Comparison of ENCODE assay signal across 23 cellular contexts in genomic region chr2:65277118-65277517, GRCh38.
"Had no signal": no experiment of that assay in that cellular context is flagged by ENCODE, and none has a peak within 500 bp of the region (broad histone marks: within the 10 kb centered on the region; RNA-seq: fewer than 3 reads in every experiment).

No MANE protein-coding gene starts in this region.

- H3K27me3 ChIP-seq: esophagus squamous epithelium, gastroesophageal sphincter, sigmoid colon, upper lobe of left lung had no signal

- H3K27ac ChIP-seq: coronary artery, esophagus squamous epithelium, gastroesophageal sphincter, sigmoid colon, thoracic aorta, VCaP had no signal

- H3K27ac Mint-ChIP-seq: activated naive CD8-positive, alpha-beta T cell treated with anti-CD3 and anti-CD28 coated beads for 36 hours; activated T-helper 2 cell treated with anti-CD3 and anti-CD28 coated beads, Interferon-gamma antibody, Interleukin-2, Interleukin-4, amounts not matched to agents 10 μg/mL and 5 μg/mL and 100 μg/mL, durations not matched to agents 14 hours and 24 hours and 36 hours had no signal

- H3K9me3 Mint-ChIP-seq: activated naive CD8-positive, alpha-beta T cell treated with anti-CD3 and anti-CD28 coated beads for 36 hours; activated T-cell treated with anti-CD3 and anti-CD28 coated beads, Interleukin-2, amount 50 U/mL, for 4 hours; activated T-helper 2 cell treated with anti-CD3 and anti-CD28 coated beads, Interferon-gamma antibody, Interleukin-2, Interleukin-4, amounts not matched to agents 10 μg/mL and 5 μg/mL and 100 μg/mL, durations not matched to agents 14 hours and 24 hours and 36 hours; natural killer cell had no signal

- H3K27me3 Mint-ChIP-seq: activated naive CD8-positive, alpha-beta T cell treated with anti-CD3 and anti-CD28 coated beads for 36 hours had no signal

- H3K4me3 ChIP-seq: coronary artery, esophagus squamous epithelium, gastroesophageal sphincter, lower lobe of right lung, sigmoid colon, thoracic aorta, upper lobe of left lung had no signal

- H3K36me3 Mint-ChIP-seq: natural killer cell had no signal

- H3K4me3 Mint-ChIP-seq: activated naive CD8-positive, alpha-beta T cell treated with anti-CD3 and anti-CD28 coated beads for 36 hours; activated T-cell treated with anti-CD3 and anti-CD28 coated beads, Interleukin-2, amount 50 U/mL, for 4 hours; natural killer cell had no signal

- H3K9me3 ChIP-seq: esophagus squamous epithelium, gastroesophageal sphincter, lower lobe of right lung, sigmoid colon, thoracic aorta, upper lobe of left lung had no signal

- ATAC-seq: activated CD4-positive, CD25-positive, alpha-beta regulatory T cell treated with anti-CD3 and anti-CD28 coated beads, Interleukin-2, amount 50 U/mL, for 24 hours; activated T-cell treated with anti-CD3 and anti-CD28 coated beads, Interleukin-2, amount 50 U/mL, for 4 hours; gastroesophageal sphincter; natural killer cell had no signal

- DNase-seq: activated CD8-positive, alpha-beta memory T cell treated with anti-CD3 and anti-CD28 coated beads, Interleukin-2, amount 50 U/mL, for 48 hours; activated naive CD4-positive, alpha-beta T cell; activated naive CD8-positive, alpha-beta T cell treated with anti-CD3 and anti-CD28 coated beads for 36 hours; activated T-cell treated with anti-CD3 and anti-CD28 coated beads, Interleukin-2, amount 50 U/mL, for 4 hours; amniotic stem cell; cerebellar nuclear complex; esophagus squamous epithelium; head of caudate nucleus; natural killer cell; nucleus accumbens; posterior cingulate gyrus; sigmoid colon; stimulated activated CD4-positive, alpha-beta T cell treated with anti-CD3 and anti-CD28 coated beads, Interleukin-2, amount 100 ng/mL, for 48 hours; stimulated activated CD8-positive, alpha-beta memory T cell treated with anti-CD3 and anti-CD28 coated beads, Interleukin-4, amount 100 ng/mL, for 48 hours; stimulated activated naive CD4-positive, alpha-beta T cell treated with Interleukin-2 at 50 U/mL for 16 hours had no signal
